ENCODE assay signal across 19 cellular contexts in genomic region chr9:16121593-16121992, GRCh38.
DNase-seq lines count a peak whose midpoint lies in the region; ATAC-seq and TF ChIP-seq lines count a peak whose summit lies in the region.
"Had no signal": no experiment of that assay in that cellular context is flagged by ENCODE, and none has a peak within 500 bp of the region (broad histone marks: within the 10 kb centered on the region; RNA-seq: fewer than 3 reads in every experiment).

No MANE protein-coding gene starts in this region.

- no peaks in the 10 kb centered on the region for H4K20me1 ChIP-seq in IMR-90 (ENCODE audit: insufficient read depth, low read length)

- no peak overlapping the region for H3K4me3 ChIP-seq in IMR-90 (ENCODE audit: insufficient read depth, low read depth, low read length)
- H3K4me3 ChIP-seq in astrocyte of the spinal cord (ENCODE audit: low read depth, low read length) = no peak overlapping the region
- H3K4me3 ChIP-seq: heart left ventricle, K562, Peyer's patch, vagina had no signal

- peak overlapping the region; percentile 2 to 88; a peak in 2 of 4 replicates for H4K8ac ChIP-seq in IMR-90 (ENCODE audit: low read depth in 2 of 2, low read length in 2 of 2)

- BruUV-seq in IMR-90 (replicated peaks; lab: Mats Ljungman, UMichigan) = no TSS peak

- no peaks in the 10 kb centered on the region for H3K79me1 ChIP-seq in IMR-90 (ENCODE audit: low read depth in 1 of 2, low read length in 2 of 2)

- TF ChIP-seq CTCF in IMR-90 (conservative IDR thresholded peaks at IDR 0.05; ENCODE audit: low read depth, low read length) (no peak), astrocyte of the spinal cord (IDR thresholded peaks at IDR 0.05; ENCODE audit: low read depth, low read length) (no peak)

- peak overlapping the region; percentile 93 for H4K91ac ChIP-seq in IMR-90 (ENCODE audit: insufficient read depth, low read depth, low read length)

- POLR2A ChIA-PET in IMR-90 (lab: Charles Lee; ENCODE audit: unreplicated experiment) = no interaction called here

- dilution Hi-C loops in IMR-90 (cut with HindIII; ENCODE audit: low sequenced_read_pairs, unreplicated experiment) = no loop called here

- peak overlapping the region; percentile 85; the same call in 1 of the 2 replicates for H2AK5ac ChIP-seq in IMR-90 (ENCODE audit: low read depth, low read length)

- CTCF ChIA-PET in IMR-90 (lab: Yijun Ruan, JAX) = no interaction called here

- H3K23ac ChIP-seq in IMR-90 (ENCODE audit: low read depth, low read length) = peak overlapping the region; percentile 60; the same call in 1 of the 2 replicates

- H3K18ac ChIP-seq in IMR-90 (ENCODE audit: low read depth, low read length) = no peak overlapping the region

- H3K36me3 ChIP-seq in IMR-90 (ENCODE audit: control insufficient read depth, insufficient read depth, low read length) = no peaks in the 10 kb centered on the region
- H3K36me3 ChIP-seq: heart left ventricle, Peyer's patch, vagina had no signal

- WGBS in IMR-90 (ENCODE audit: extremely low coverage in 2 of 2, insufficient read length in 1 of 2), 2 experiments = no CpG with 5 or more reads among the region's 4 CpGs

- intact Hi-C loops in IMR-90 (cut with micrococcal nuclease) = no loop called here

- no peak overlapping the region for H2AK9ac ChIP-seq in IMR-90 (replicated peaks; ENCODE audit: low read depth, low read length, poor library complexity)

- no peak for TF ChIP-seq POLR2A in IMR-90 (IDR thresholded peaks at IDR 0.05; ENCODE audit: low read depth, low read length)

- H3K27ac ChIP-seq in IMR-90 (ENCODE audit: insufficient read depth, low read length) = no peak overlapping the region
- H3K27ac ChIP-seq: heart left ventricle, Peyer's patch, vagina had no signal

- ATAC-seq in IMR-90 (ENCODE audit: low read depth) = peak; percentile 76
- no peak for ATAC-seq in HG02970 (IDR thresholded peaks at IDR 0.05; ENCODE audit: low FRiP score, unreplicated experiment)
- ATAC-seq in GM18498 (IDR thresholded peaks at IDR 0.05; ENCODE audit: unreplicated experiment) = no peak
- ATAC-seq: esophagus mucosa, heart left ventricle, K562, right cardiac atrium had no signal

- H3K9ac ChIP-seq in IMR-90 (ENCODE audit: low read depth, low read length) = no peak overlapping the region

- H3K56ac ChIP-seq in IMR-90 (ENCODE audit: extremely low read depth, insufficient read depth, low read length) = no peak overlapping the region

- peak; percentile 19 for DNase-seq in AG08395 (ENCODE audit: low spot score)
- peak; percentile 56 for DNase-seq in IMR-90
- DNase-seq in astrocyte of the spinal cord (ENCODE audit: low read depth, low spot score) = peak; percentile 59
- peak; percentile 70 for DNase-seq in kidney tubule cell (ENCODE audit: low spot score)
- DNase-seq in NCI-H187 treated with DMSO at 0.1 percent for 48 hours (lab: John Stamatoyannopoulos, UW) = no peak
- no peak for DNase-seq in NCI-H446 (lab: John Stamatoyannopoulos, UW)
- DNase-seq: activated CD4-positive, alpha-beta T cell treated with anti-CD3 and anti-CD28 coated beads, Interleukin-2, amount 10 ng/mL, durations not matched to agents 7 days and 5 days; activated naive CD4-positive, alpha-beta T cell; heart left ventricle; islet precursor cell; NCI-H1092; Peyer's patch; right cardiac atrium; stimulated activated CD4-positive, alpha-beta T cell treated with anti-CD3 and anti-CD28 coated beads, Interleukin-2, amount 100 ng/mL, for 24 hours had no signal

- H3K4me1 ChIP-seq in IMR-90 (ENCODE audit: control insufficient read depth, insufficient read depth, low read length) = peaks cover 11% of the 10 kb centered on the region
- H3K4me1 ChIP-seq: heart left ventricle, Peyer's patch, vagina had no signal

- H2BK120ac ChIP-seq in IMR-90 (ENCODE audit: low read depth, low read length) = peak overlapping the region; percentile 96

- peaks cover 9% of the 10 kb centered on the region for H3K9me1 ChIP-seq in IMR-90 (ENCODE audit: insufficient read depth, low read length)

- H3K4ac ChIP-seq in IMR-90 (ENCODE audit: low read depth, low read length) = peak overlapping the region; percentile 94

- in situ Hi-C loops in IMR-90 (cut with MboI; ENCODE audit: low sequenced_read_pairs) = no loop called here
- in situ Hi-C loops in astrocyte of the spinal cord (cut with HindIII; ENCODE audit: low sequenced_read_pairs) = no loop called here

- peak overlapping the region; percentile 73; the same call in 1 of the 2 replicates for H3K14ac ChIP-seq in IMR-90 (replicated peaks; ENCODE audit: low read depth, low read length)

- peak overlapping the region; percentile 3 for H2BK5ac ChIP-seq in IMR-90 (ENCODE audit: low read depth, low read length, poor library complexity, severe bottlenecking)

- peak overlapping the region; percentile 64 for H2AFZ ChIP-seq in IMR-90 (replicated peaks; ENCODE audit: low read length, poor library complexity)

- no peaks in the 10 kb centered on the region for H3K27me3 ChIP-seq in IMR-90 (ENCODE audit: control insufficient read depth, insufficient read depth, low read length)
- H3K27me3 ChIP-seq: heart left ventricle, Peyer's patch, vagina had no signal

- TF ChIP-seq RAD21 in IMR-90 (IDR thresholded peaks at IDR 0.05; ENCODE audit: low read length) = no peak

- H3K4me2 ChIP-seq in IMR-90 (ENCODE audit: low read depth, low read length) = no peak overlapping the region

- H2BK20ac ChIP-seq in IMR-90 (ENCODE audit: low read depth, low read length) = peak overlapping the region; percentile 54; the same call in 1 of the 2 replicates

- H2BK15ac ChIP-seq in IMR-90 (ENCODE audit: low read depth, low read length) = peak overlapping the region; percentile 29; the same call in 1 of the 3 replicates

- H4K5ac ChIP-seq in IMR-90 (ENCODE audit: low read depth, low read length) = 0 out of 2 replicates have a peak overlapping the region, but pooled peaks have one; percentile 12

- no peaks in the 10 kb centered on the region for H3K9me3 ChIP-seq in IMR-90 (ENCODE audit: control insufficient read depth, insufficient read depth, low read length)
- H3K9me3 ChIP-seq: heart left ventricle, Peyer's patch, vagina had no signal

TF ChIP-seq in IMR-90, 13 proteins besides CTCF, POLR2A, EP300 and RAD21:
- TF ChIP-seq RFX5 (IDR thresholded peaks at IDR 0.05; ENCODE audit: low read depth, low read length) (no peak), RCOR1 (IDR thresholded peaks at IDR 0.05; ENCODE audit: insufficient replicate concordance, low read length) (no peak), MXI1 (IDR thresholded peaks at IDR 0.05; ENCODE audit: borderline replicate concordance, low read depth, low read length) (no peak), SMC3 (IDR thresholded peaks at IDR 0.05; ENCODE audit: low read depth, low read length) (no peak), ELK1 (IDR thresholded peaks at IDR 0.05; ENCODE audit: borderline replicate concordance, low read depth, low read length) (no peak)
TF ChIP-seq in IMR-90: peak in this region for 0.

Comparison
In these comparisons a context has a peak if more than half of its experiments do, and no peak if none do; other contexts are left out.
1. DNase-seq: peak in AG08395 (single experiment), IMR-90 (single experiment), astrocyte of the spinal cord (single experiment) and kidney tubule cell (single experiment); none in NCI-H187 treated with DMSO at 0.1 percent for 48 hours (single experiment) and NCI-H446 (0 of 2).